In the genomic region with DNA sequence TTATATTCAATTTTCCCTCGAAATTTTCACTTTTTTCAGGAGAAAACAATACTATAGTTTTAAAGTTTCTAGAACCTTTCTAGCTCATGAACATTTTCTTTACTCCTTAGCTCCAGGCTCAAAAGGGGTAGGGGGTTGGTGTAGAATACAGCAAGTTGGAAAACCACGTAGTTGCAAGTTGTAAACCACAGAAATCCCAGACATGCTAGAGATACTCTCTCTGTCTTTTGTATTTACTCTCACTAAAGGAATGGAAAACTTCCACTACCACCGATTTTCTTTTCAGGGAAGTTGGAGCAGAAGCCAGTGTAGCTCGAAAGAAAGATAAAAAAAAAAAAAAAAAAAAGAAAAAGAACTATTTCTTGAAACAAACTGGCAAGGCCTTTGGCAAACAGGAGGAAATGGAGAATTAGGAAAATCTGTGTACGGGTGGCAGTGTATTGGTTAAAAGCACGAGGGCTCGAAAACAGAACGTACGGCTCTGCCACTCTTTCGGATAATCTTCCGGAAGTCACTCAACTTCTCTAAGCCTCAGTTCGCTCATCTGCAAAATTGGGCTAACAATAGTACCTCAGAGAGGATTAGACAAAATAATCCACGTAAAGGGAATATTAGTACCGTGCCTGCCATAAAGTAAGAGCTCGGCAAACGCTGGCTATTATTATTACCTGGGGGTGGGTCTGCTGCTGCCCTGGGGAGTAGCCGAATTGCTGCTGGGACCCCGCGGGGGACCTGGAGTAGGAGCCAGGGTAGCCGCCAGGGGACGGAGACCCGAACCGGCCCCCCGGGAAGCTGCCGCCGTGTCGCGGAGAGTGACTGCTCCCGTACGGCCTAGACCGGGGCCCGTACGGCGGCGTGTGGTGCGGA, we compare ENCODE assay signal across 8 cellular contexts. TPM values are rescaled to one million over a fixed set of nuclear protein-coding genes. Genes with fewer than 3 reads are reported as not detected.
A peak's percentile ranks its signal among the peaks of the same experiment; 100 is the strongest.
DNase-seq lines count a peak whose midpoint lies in the region; ATAC-seq and TF ChIP-seq lines count a peak whose summit lies in the region.

No MANE protein-coding gene starts in this region.

- H3K36me3 ChIP-seq in Caco-2 (ENCODE audit: control insufficient read depth, insufficient read depth, low read length) (no peaks in the 10 kb centered on the region), HUES48 (ENCODE audit: control insufficient read depth, insufficient read depth, low read length) (peaks cover 12% of the 10 kb centered on the region; the same call in 1 of the 2 replicates)

- peak overlapping the region; percentile 97 for H3K27ac ChIP-seq in HUES48 (ENCODE audit: low read depth, low read length)

- no peaks in the 10 kb centered on the region for H3K27me3 Mint-ChIP-seq in Caco-2 (ENCODE audit: insufficient read depth, unreplicated experiment)
- no peaks in the 10 kb centered on the region for H3K27me3 Mint-ChIP-seq in activated T-cell treated with anti-CD3 and anti-CD28 coated beads, Interleukin-2, amount 50 U/mL, for 72 hours (ENCODE audit: low read depth)
- peaks cover 2% of the 10 kb centered on the region for H3K27me3 Mint-ChIP-seq in glutamatergic neuron (ENCODE audit: unreplicated experiment)

- H3K4me3 Mint-ChIP-seq in Caco-2 (ENCODE audit: unreplicated experiment): peak overlapping the region; percentile 92
- H3K4me3 Mint-ChIP-seq in activated T-cell treated with anti-CD3 and anti-CD28 coated beads, Interleukin-2, amount 50 U/mL, for 72 hours: peak overlapping the region; percentile 91 to 96
- peak overlapping the region; percentile 90 for H3K4me3 Mint-ChIP-seq in glutamatergic neuron (ENCODE audit: unreplicated experiment)

- intact Hi-C loops in Caco-2 (cut with micrococcal nuclease; ENCODE audit: unreplicated experiment): loop anchor here (2.0 kb wide), 1 partner anchor 185 kb away; no protein-coding TSS in a partner anchor

- H3K4me1 Mint-ChIP-seq in Caco-2 (ENCODE audit: low read depth, unreplicated experiment): no peaks in the 10 kb centered on the region
- H3K4me1 Mint-ChIP-seq in activated T-cell treated with anti-CD3 and anti-CD28 coated beads, Interleukin-2, amount 50 U/mL, for 72 hours (ENCODE audit: low read depth): peaks cover 34% of the 10 kb centered on the region
- peaks cover 2% of the 10 kb centered on the region for H3K4me1 Mint-ChIP-seq in glutamatergic neuron (ENCODE audit: low read depth, unreplicated experiment)

- no peak for DNase-seq in Caco-2
- no peak for DNase-seq in activated T-cell treated with anti-CD3 and anti-CD28 coated beads, Interleukin-2, amount 50 U/mL, for 72 hours
- DNase-seq in glutamatergic neuron: peak; percentile 64
- DNase-seq in pons (ENCODE audit: low spot score): peak; percentile 24
- DNase-seq in effector CD8-positive, alpha-beta T cell (lab: John Stamatoyannopoulos, UW): no peak
- no peak for DNase-seq in NCI-H1694 treated with DMSO at 0.1 percent for 48 hours (lab: John Stamatoyannopoulos, UW)

- H3K9me3 ChIP-seq in Caco-2: no peaks in the 10 kb centered on the region
- no peaks in the 10 kb centered on the region for H3K9me3 ChIP-seq in HUES48 (ENCODE audit: control insufficient read depth, insufficient read depth, low read length)

- H3K36me3 Mint-ChIP-seq in Caco-2 (ENCODE audit: insufficient read depth, unreplicated experiment) (peaks cover 5% of the 10 kb centered on the region), glutamatergic neuron (ENCODE audit: unreplicated experiment) (no peaks in the 10 kb centered on the region)
- H3K36me3 Mint-ChIP-seq in activated T-cell treated with anti-CD3 and anti-CD28 coated beads, Interleukin-2, amount 50 U/mL, for 72 hours (ENCODE audit: insufficient read depth in 2 of 2): peaks cover 1% of the 10 kb centered on the region in 2 donors

- H3K4me3 ChIP-seq in Caco-2 (ENCODE audit: low read depth, low read length) (peak overlapping the region; percentile 89), HUES48 (ENCODE audit: low read depth, low read length) (peak overlapping the region; percentile 90)

- TSS peak; percentile 65 for BruUV-seq in Caco-2 (replicated peaks; lab: Mats Ljungman, UMichigan)

- H3K27ac Mint-ChIP-seq in Caco-2 (ENCODE audit: unreplicated experiment) (peak overlapping the region; percentile 92), glutamatergic neuron (ENCODE audit: unreplicated experiment) (peak overlapping the region; percentile 75)
- H3K27ac Mint-ChIP-seq in activated T-cell treated with anti-CD3 and anti-CD28 coated beads, Interleukin-2, amount 50 U/mL, for 72 hours: peak overlapping the region; percentile 97

- H3K27me3 ChIP-seq in Caco-2 (replicated peaks; ENCODE audit: control insufficient read depth, insufficient read depth, low read length) (no peaks in the 10 kb centered on the region), HUES48 (ENCODE audit: control insufficient read depth, insufficient read depth, low read length) (peaks cover 13% of the 10 kb centered on the region)

- H3K4me1 ChIP-seq in Caco-2 (peaks cover 9% of the 10 kb centered on the region), HUES48 (ENCODE audit: control insufficient read depth, insufficient read depth, low read length) (peaks cover 8% of the 10 kb centered on the region; the same call in 1 of the 2 replicates)

- H3K9ac ChIP-seq in HUES48 (ENCODE audit: low read depth, low read length): peak overlapping the region; percentile 90

- H3K9me3 Mint-ChIP-seq in Caco-2 (ENCODE audit: unreplicated experiment) (no peaks in the 10 kb centered on the region), glutamatergic neuron (ENCODE audit: unreplicated experiment) (peaks cover 8% of the 10 kb centered on the region)
- no peaks in the 10 kb centered on the region for H3K9me3 Mint-ChIP-seq in activated T-cell treated with anti-CD3 and anti-CD28 coated beads, Interleukin-2, amount 50 U/mL, for 72 hours

- no peak for TF ChIP-seq CTCF in Caco-2 (IDR thresholded peaks at IDR 0.05; ENCODE audit: insufficient read depth in 1 of 2, low read depth in 1 of 2, low read length in 1 of 2, severe bottlenecking in 1 of 2, unreplicated experiment in 1 of 2)
- TF ChIP-seq CTCF in glutamatergic neuron (IDR thresholded peaks at IDR 0.05; ENCODE audit: partially characterized antibody, unreplicated experiment): no peak

- peak; percentile 49 for ATAC-seq in GM19438 (IDR thresholded peaks at IDR 0.05; ENCODE audit: low read depth, unreplicated experiment)
- ATAC-seq in activated T-cell treated with anti-CD3 and anti-CD28 coated beads, Interleukin-2, amount 50 U/mL, for 72 hours (replicated peaks in 1 of 2): peak in 1 of 2 donors; percentile 69

- CTCF ChIA-PET in Caco-2 (lab: Charles Lee): interaction anchor here (0.6 to 1.9 kb wide), 2 partner anchors 61 to 238 kb away, joined by 3 to 4 read pairs; no protein-coding TSS in a partner anchor

- POLR2A ChIA-PET in Caco-2 (lab: Charles Lee): interaction anchor here (1.6 kb wide), 1 partner anchor 184 kb away, joined by 4 read pairs; a partner anchor contains a TSS

RNA-seq across cellular contexts. Expression of a gene that starts 0.6 kb away (rescaled TPM):
- total RNA-seq in Caco-2 (2022): 34.0 and 39.7 TPM in 2 replicates
- total RNA-seq in activated T-cell treated with anti-CD3 and anti-CD28 coated beads, Interleukin-2, amount 50 U/mL, for 72 hours: 10 to 100 TPM; 36.1 to 42.1 TPM
- 29.9 TPM for total RNA-seq in glutamatergic neuron (ENCODE audit: unreplicated experiment)

RNA-seq across cellular contexts. Expression of a gene that starts 1.0 kb away (rescaled TPM):
- 9.9 and 12.2 TPM in 2 replicates for total RNA-seq in Caco-2 (2022)
- 1 to 10 TPM; 1.5 to 1.6 TPM for total RNA-seq in activated T-cell treated with anti-CD3 and anti-CD28 coated beads, Interleukin-2, amount 50 U/mL, for 72 hours
- 1.2 TPM for total RNA-seq in glutamatergic neuron (ENCODE audit: unreplicated experiment)

Comparison
In these comparisons a context has a peak if more than half of its experiments do, and no peak if none do; other contexts are left out.
1. DNase-seq: peak in glutamatergic neuron (single experiment) and pons (single experiment); none in Caco-2 (0 of 2), activated T-cell treated with anti-CD3 and anti-CD28 coated beads, Interleukin-2, amount 50 U/mL, for 72 hours (0 of 2), effector CD8-positive, alpha-beta T cell (single experiment) and NCI-H1694 treated with DMSO at 0.1 percent for 48 hours (single experiment).
2. Peak in every context shown above with its lines, with median percentiles within 50 percentile points of each other: H3K27ac Mint-ChIP-seq and H3K4me3 Mint-ChIP-seq.